ENCODE assay signal across 18 cellular contexts in the genomic region with DNA sequence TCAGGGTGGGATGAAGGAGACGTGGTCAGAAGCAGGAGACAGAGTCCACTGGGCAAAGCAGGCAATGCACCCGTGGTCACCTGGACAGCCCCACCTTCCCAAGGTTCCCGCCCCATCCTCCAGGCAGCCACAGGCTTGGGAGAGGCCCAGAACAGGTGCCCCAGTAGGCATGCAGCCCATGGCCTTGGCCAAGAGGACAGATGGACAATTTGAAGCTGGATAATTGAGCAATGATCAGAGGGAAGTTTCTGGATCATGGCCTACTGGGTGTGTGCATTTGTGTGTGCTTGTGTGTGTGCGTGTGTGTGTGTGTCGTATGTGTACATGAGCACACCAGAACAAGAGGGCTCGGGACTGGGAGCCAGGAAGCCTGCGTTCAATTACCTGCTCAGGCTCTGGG. TPM values are rescaled to one million over a fixed set of nuclear protein-coding genes. Genes with fewer than 3 reads are reported as not detected.
DNase-seq lines count a peak whose midpoint lies in the region; ATAC-seq, FAIRE-seq and TF ChIP-seq lines count a peak whose summit lies in the region.
"Had no signal": no experiment of that assay in that cellular context is flagged by ENCODE, and none has a peak within 500 bp of the region (broad histone marks: within the 10 kb centered on the region; RNA-seq: fewer than 3 reads in every experiment).

No MANE protein-coding gene starts in this region.

- H2AFZ ChIP-seq in neural progenitor cell (replicated peaks) = no peak overlapping the region

- no peak overlapping the region for H3K4me3 Mint-ChIP-seq in neural progenitor cell
- no peak overlapping the region for H3K4me3 Mint-ChIP-seq in stimulated activated naive CD8-positive, alpha-beta T cell treated with anti-CD3 and anti-CD28 coated beads, Interleukin-15, amount 100 ng/mL, for 72 hours
- no peak overlapping the region for H3K4me3 Mint-ChIP-seq in natural killer cell
- H3K4me3 Mint-ChIP-seq: H9 had no signal

- H3K36me3 Mint-ChIP-seq in neural progenitor cell = no peaks in the 10 kb centered on the region
- no peaks in the 10 kb centered on the region for H3K36me3 Mint-ChIP-seq in natural killer cell

- no peak overlapping the region for H3K4me3 ChIP-seq in neural progenitor cell
- H3K4me3 ChIP-seq: A549, MG63 had no signal

- peaks cover 14% of the 10 kb centered on the region for H3K27me3 Mint-ChIP-seq in neural progenitor cell (ENCODE audit: insufficient read depth, low read depth)
- H3K27me3 Mint-ChIP-seq in stimulated activated naive CD8-positive, alpha-beta T cell treated with anti-CD3 and anti-CD28 coated beads, Interleukin-15, amount 100 ng/mL, for 72 hours = peaks cover 10% of the 10 kb centered on the region
- peaks cover 0 to 8% of the 10 kb centered on the region in 2 donors for H3K27me3 Mint-ChIP-seq in natural killer cell (ENCODE audit: low read depth in 2 of 2)

- ATAC-seq in left colon (peak; percentile 60), natural killer cell (no peak)
- no peak for ATAC-seq in stimulated activated naive CD8-positive, alpha-beta T cell treated with anti-CD3 and anti-CD28 coated beads, Interleukin-15, amount 100 ng/mL, for 72 hours
- ATAC-seq: A549 had no signal

- no peaks in the 10 kb centered on the region for H3K79me2 ChIP-seq in neural progenitor cell (ENCODE audit: low read depth)

- H3F3A ChIP-seq in neural progenitor cell (ENCODE audit: low read depth) = peaks cover 7% of the 10 kb centered on the region

- FAIRE-seq in D721Med (lab: Jason Lieb, UNC) = no peak
- FAIRE-seq: A549 had no signal

- H3K36me3 ChIP-seq in neural progenitor cell = no peaks in the 10 kb centered on the region
- H3K36me3 ChIP-seq: BE2C, MG63 had no signal

- H3K4me2 ChIP-seq in neural progenitor cell = no peak overlapping the region
- H3K4me2 ChIP-seq: A549 had no signal

- H3K27me3 ChIP-seq in neural progenitor cell = no peaks in the 10 kb centered on the region
- H3K27me3 ChIP-seq: BE2C, MG63 had no signal

- intact Hi-C loops in left colon (cut with DNase I, micrococcal nuclease) (no loop called here), natural killer cell (cut with micrococcal nuclease) (no loop called here)

- H3K9me3 Mint-ChIP-seq in neural progenitor cell (no peaks in the 10 kb centered on the region), natural killer cell (no peaks in the 10 kb centered on the region)
- H3K9me3 Mint-ChIP-seq in stimulated activated naive CD8-positive, alpha-beta T cell treated with anti-CD3 and anti-CD28 coated beads, Interleukin-15, amount 100 ng/mL, for 72 hours = no peaks in the 10 kb centered on the region
- H3K9me3 Mint-ChIP-seq: H9 had no signal

- no peaks in the 10 kb centered on the region for H3K9me3 ChIP-seq in neural progenitor cell (ENCODE audit: low read depth)
- H3K9me3 ChIP-seq: A549, BE2C, MG63 had no signal

- H3K27ac Mint-ChIP-seq in neural progenitor cell = peak overlapping the region; percentile 42
- no peak overlapping the region for H3K27ac Mint-ChIP-seq in stimulated activated naive CD8-positive, alpha-beta T cell treated with anti-CD3 and anti-CD28 coated beads, Interleukin-15, amount 100 ng/mL, for 72 hours
- H3K27ac Mint-ChIP-seq in natural killer cell = no peak overlapping the region
- H3K27ac Mint-ChIP-seq: H9 had no signal

- H3K9ac ChIP-seq in neural progenitor cell = no peak overlapping the region

- H3K4me1 ChIP-seq in neural progenitor cell = peaks cover 26% of the 10 kb centered on the region
- H3K4me1 ChIP-seq: A549 had no signal

- TF ChIP-seq CTCF in neural progenitor cell (IDR thresholded peaks at IDR 0.05) = no peak
- no peak for TF ChIP-seq CTCF in D721Med (IDR thresholded peaks at IDR 0.05; ENCODE audit: insufficient read depth, missing control alignments)
- TF ChIP-seq CTCF in natural killer cell (IDR thresholded peaks at IDR 0.05) = no peak

- DNase-seq in NCI-H69 (lab: John Stamatoyannopoulos, UW) = peak; percentile 58
- peak; percentile 66 for DNase-seq in cerebellum (ENCODE audit: low spot score)
- DNase-seq in left colon = no peak
- no peak for DNase-seq in neural progenitor cell (ENCODE audit: low spot score)
- DNase-seq in amniotic stem cell (lab: John Stamatoyannopoulos, UW) = no peak
- DNase-seq in stimulated activated naive CD8-positive, alpha-beta T cell treated with anti-CD3 and anti-CD28 coated beads, Interleukin-15, amount 100 ng/mL, for 72 hours = no peak
- no peak for DNase-seq in D721Med (ENCODE audit: insufficient read length, low spot score)
- DNase-seq in natural killer cell = no peak
- DNase-seq: BE2C, EL, H9, MG63, NCI-H1417 treated with DMSO at 0.1 percent for 48 hours, NCI-H1930, NCI-H2227 treated with DMSO at 0.1 percent for 48 hours, NCI-H510A, Right ventricle myocardium superior had no signal

- H4K20me1 ChIP-seq in neural progenitor cell (ENCODE audit: low read depth) = no peaks in the 10 kb centered on the region

- H3K27ac ChIP-seq in neural progenitor cell = no peak overlapping the region
- H3K27ac ChIP-seq: A549 had no signal

- H3K4me1 Mint-ChIP-seq in neural progenitor cell (peaks cover 41% of the 10 kb centered on the region), natural killer cell (no peaks in the 10 kb centered on the region)
- H3K4me1 Mint-ChIP-seq in stimulated activated naive CD8-positive, alpha-beta T cell treated with anti-CD3 and anti-CD28 coated beads, Interleukin-15, amount 100 ng/mL, for 72 hours = peaks cover 21% of the 10 kb centered on the region

RNA-seq across cellular contexts. Expression of a gene that starts 20.4 kb away (rescaled TPM):
- total RNA-seq in cerebellum = 5.7 TPM
- total RNA-seq in left colon = under 1 TPM in 1 of 2 donors, not detected in 1; 0.20 TPM
- 0.82 and 1.1 TPM in 2 replicates for total RNA-seq in neural progenitor cell (ENCODE audit: low replicate concordance)
- under 1 TPM; 0.33 to 0.49 (median 0.36) TPM for total RNA-seq in natural killer cell

Comparison
In these comparisons a context has a peak if more than half of its experiments do, and no peak if none do; other contexts are left out.
1. DNase-seq: peak in NCI-H69 (single experiment) and cerebellum (single experiment); none in left colon (0 of 2), neural progenitor cell (single experiment), amniotic stem cell (single experiment), stimulated activated naive CD8-positive, alpha-beta T cell treated with anti-CD3 and anti-CD28 coated beads, Interleukin-15, amount 100 ng/mL, for 72 hours (0 of 2), D721Med (single experiment) and natural killer cell (single experiment).